In the genomic region with DNA sequence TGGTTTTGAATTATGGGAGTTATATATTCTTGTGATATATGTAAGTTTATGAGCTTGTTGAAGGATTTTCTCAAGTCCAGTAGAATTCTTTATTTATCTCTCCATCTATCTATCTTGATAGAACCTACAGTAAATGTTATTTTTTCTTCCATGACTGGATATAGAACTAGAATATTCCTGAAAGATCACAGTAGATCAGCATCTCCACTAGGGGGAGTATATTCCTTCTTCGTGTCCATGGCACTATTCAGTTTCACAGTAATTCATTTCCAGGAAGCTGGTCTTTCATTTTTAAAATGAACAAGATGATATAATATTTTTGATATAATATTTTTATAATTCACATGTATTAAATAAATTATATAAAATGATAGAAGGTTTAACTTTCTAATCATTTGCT, we compare ENCODE assay signal across 8 cellular contexts. TPM values are rescaled to one million over a fixed set of nuclear protein-coding genes. Genes with fewer than 3 reads are reported as not detected.
A peak's percentile ranks its signal among the peaks of the same experiment; 100 is the strongest.
DNase-seq lines count a peak whose midpoint lies in the region; ATAC-seq and TF ChIP-seq lines count a peak whose summit lies in the region.

No MANE protein-coding gene starts in this region.

- DNase-seq in NCI-H1694 treated with DMSO at 0.1 percent for 48 hours (lab: John Stamatoyannopoulos, UW) (peak; percentile 61), astrocyte of the cerebellum (ENCODE audit: low read depth) (peak; percentile 5), mucosa of descending colon (no peak), hepatic stellate cell (ENCODE audit: low spot score) (no peak), NCI-H128 (lab: John Stamatoyannopoulos, UW; ENCODE audit: unreplicated experiment) (no peak), omental fat pad (ENCODE audit: low spot score) (no peak)

- H3K9me3 ChIP-seq in mucosa of descending colon = no peaks in the 10 kb centered on the region

- in situ Hi-C loops in astrocyte of the cerebellum (cut with HindIII; ENCODE audit: low sequenced_read_pairs) = no loop called here

- TF ChIP-seq CTCF in astrocyte of the cerebellum (IDR thresholded peaks at IDR 0.05; ENCODE audit: low read depth, low read length, missing control alignments) = peak; percentile 53
- no peak for TF ChIP-seq CTCF in mucosa of descending colon (IDR thresholded peaks at IDR 0.05)
- no peak for TF ChIP-seq CTCF in omental fat pad (IDR thresholded peaks at IDR 0.05)

- H3K4me3 ChIP-seq in astrocyte of the cerebellum (ENCODE audit: low read depth, low read length) (no peak overlapping the region), mucosa of descending colon (no peak overlapping the region)

- no peaks in the 10 kb centered on the region for H3K36me3 ChIP-seq in mucosa of descending colon (ENCODE audit: low read depth)

- intact Hi-C loops in mucosa of descending colon (cut with DNase I, micrococcal nuclease) = no loop called here

- peak; percentile 51 for ATAC-seq in GM19463 (IDR thresholded peaks at IDR 0.05; ENCODE audit: unreplicated experiment)
- ATAC-seq in mucosa of descending colon = peak; percentile 51
- no peak for ATAC-seq in GM19395 (IDR thresholded peaks at IDR 0.05; ENCODE audit: unreplicated experiment)
- no peak for ATAC-seq in omental fat pad (ENCODE audit: low FRiP score)

- H3K4me1 ChIP-seq in mucosa of descending colon (ENCODE audit: low read depth) = no peaks in the 10 kb centered on the region

RNA-seq across cellular contexts. Expression of a gene that starts 18.8 kb away (rescaled TPM):
- not detected for total RNA-seq in mucosa of descending colon
- total RNA-seq in omental fat pad = not detected

Comparison
In these comparisons a context has a peak if more than half of its experiments do, and no peak if none do; other contexts are left out.
1. ATAC-seq: peak in GM19463 (single experiment) and mucosa of descending colon (single experiment); none in GM19395 (single experiment) and omental fat pad (single experiment).
2. DNase-seq: peak in NCI-H1694 treated with DMSO at 0.1 percent for 48 hours (single experiment) and astrocyte of the cerebellum (single experiment); none in mucosa of descending colon (0 of 3), hepatic stellate cell (single experiment), NCI-H128 (single experiment) and omental fat pad (single experiment).